ENCODE assay signal across 24 cellular contexts in the genomic region with DNA sequence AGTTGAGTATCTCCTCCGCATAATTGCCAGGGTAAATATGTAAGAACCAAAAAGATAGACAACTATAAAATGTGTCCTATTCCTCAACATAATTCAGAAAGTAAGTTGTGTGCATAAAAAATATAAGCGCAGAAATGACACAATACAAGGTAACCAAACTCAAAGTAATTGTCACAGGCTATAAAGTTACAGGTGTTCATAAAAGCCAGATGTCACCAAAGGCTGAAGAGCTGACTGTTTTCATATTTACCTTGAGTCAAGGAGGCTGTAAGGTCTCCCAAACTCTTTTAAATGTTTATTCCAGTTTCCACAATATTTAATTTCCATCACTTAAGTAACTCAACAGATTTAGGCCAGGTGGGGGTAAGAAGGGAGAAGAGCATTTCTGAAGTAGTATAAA.
"Had no signal": no experiment of that assay in that cellular context is flagged by ENCODE, and none has a peak within 500 bp of the region (broad histone marks: within the 10 kb centered on the region; RNA-seq: fewer than 3 reads in every experiment).

No MANE protein-coding gene starts in this region.

- H3K36me3 ChIP-seq: ascending aorta had no signal

- DNase-seq: activated B cell treated with CpG ODN at 0.5 μM for 24 hours; activated CD4-positive, alpha-beta memory T cell treated with anti-CD3 and anti-CD28 coated beads for 36 hours; activated CD4-positive, alpha-beta T cell treated with anti-CD3 and anti-CD28 coated beads, Interleukin-2, amount 10 ng/mL, durations not matched to agents 7 days and 5 days; activated CD8-positive, alpha-beta memory T cell treated with anti-CD3 and anti-CD28 coated beads for 24 hours; activated effector memory CD4-positive, alpha-beta T cell treated with anti-CD3 and anti-CD28 coated beads, Interleukin-2, amount 50 U/mL, for 16 hours; activated naive CD4-positive, alpha-beta T cell treated with Interleukin-2 at 50 U/mL for 16 hours; activated naive CD8-positive, alpha-beta T cell treated with anti-CD3 and anti-CD28 coated beads, Interleukin-2, amount 50 U/mL, for 24 hours; activated T-cell treated with anti-CD3 and anti-CD28 coated beads, Interleukin-2, amount 50 U/mL, for 4 hours; amniotic stem cell; body of pancreas; Karpas-422; MM.1S; NCI-H1417; NCI-H1930; NCI-H345; NCI-H82; PC-3; SHP77 treated with DMSO at 0.1 percent for 48 hours; T-cell; T-helper 2 cell; T1000 had no signal

- H3K27ac ChIP-seq: ascending aorta, body of pancreas had no signal

- H3K9me3 ChIP-seq: ascending aorta, body of pancreas had no signal

- ATAC-seq: activated naive CD4-positive, alpha-beta T cell treated with anti-CD3 and anti-CD28 coated beads, Interleukin-2, amount 50 U/mL, for 72 hours; activated naive CD8-positive, alpha-beta T cell treated with anti-CD3 and anti-CD28 coated beads, Interleukin-2, amount 50 U/mL, for 24 hours; activated T-cell treated with anti-CD3 and anti-CD28 coated beads, Interleukin-2, amount 50 U/mL, for 4 hours; body of pancreas; K562; PC-3; T-cell had no signal

- H3K4me3 ChIP-seq: ascending aorta, body of pancreas, K562 had no signal

- H3K27me3 ChIP-seq: ascending aorta, body of pancreas had no signal

- H3K4me1 ChIP-seq: ascending aorta had no signal
